8 cellular contexts compared by ENCODE assay signal in the genomic region with DNA sequence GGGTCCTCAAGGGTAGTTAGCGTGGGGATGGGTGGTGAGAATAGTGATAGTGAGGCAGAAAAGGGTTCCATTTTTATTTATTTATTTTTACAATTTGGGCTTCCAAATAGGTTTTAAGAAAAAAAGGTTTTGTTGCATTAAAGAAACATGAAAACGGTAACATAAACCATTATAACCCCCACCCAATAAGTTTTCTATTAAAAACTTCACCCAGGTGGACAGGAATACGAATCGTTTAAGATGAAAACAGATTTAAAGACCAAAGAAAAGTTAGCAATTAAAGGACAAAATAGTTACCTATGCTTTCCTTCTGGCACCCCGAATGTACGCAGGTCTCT.
A peak's percentile ranks its signal among the peaks of the same experiment; 100 is the strongest.
DNase-seq lines count a peak whose midpoint lies in the region; ATAC-seq and TF ChIP-seq lines count a peak whose summit lies in the region.

No MANE protein-coding gene starts in this region.

- H3K4me1 ChIP-seq in BE2C: no peaks in the 10 kb centered on the region

- H3K36me3 Mint-ChIP-seq in effector memory CD8-positive, alpha-beta T cell (ENCODE audit: insufficient read depth): peaks cover 20% of the 10 kb centered on the region
- H3K36me3 Mint-ChIP-seq in neural crest cell (ENCODE audit: low read depth): peaks cover 7% of the 10 kb centered on the region

- peaks cover 0 to 2% of the 10 kb centered on the region in 2 donors for H3K27me3 Mint-ChIP-seq in effector memory CD8-positive, alpha-beta T cell
- peaks cover 7% of the 10 kb centered on the region for H3K27me3 Mint-ChIP-seq in neural crest cell (ENCODE audit: low read depth)

- DNase-seq in BE2C (no peak), MG63 (no peak), neural crest cell (ENCODE audit: low read depth, low spot score) (no peak), GM13977 (ENCODE audit: low spot score) (no peak), GM10266 (ENCODE audit: extremely low spot score) (no peak)
- DNase-seq in effector memory CD8-positive, alpha-beta T cell: no peak

- no peak for ATAC-seq in effector memory CD8-positive, alpha-beta T cell (replicated peaks)
- no peak for ATAC-seq in HG03378 (IDR thresholded peaks at IDR 0.05; ENCODE audit: unreplicated experiment)
- ATAC-seq in HG02623 (IDR thresholded peaks at IDR 0.05; ENCODE audit: unreplicated experiment): no peak

- in situ Hi-C loops in GM13977 (cut with MboI; ENCODE audit: low pct_unique_long_range_greater_than_20kb, low sequenced_read_pairs, unreplicated experiment): no loop called here

- H3K4me3 ChIP-seq in BE2C (ENCODE audit: low read depth, low read length) (peak overlapping the region; percentile 73), MG63 (peak overlapping the region; percentile 69)

- H3K4me1 Mint-ChIP-seq in effector memory CD8-positive, alpha-beta T cell (ENCODE audit: low read depth in 2 of 2): peaks cover 20 to 41% of the 10 kb centered on the region in 2 donors
- peaks cover 31% of the 10 kb centered on the region for H3K4me1 Mint-ChIP-seq in neural crest cell

- no peak for TF ChIP-seq CTCF in BE2C (IDR thresholded peaks at IDR 0.05; ENCODE audit: low read depth, low read length)
- TF ChIP-seq CTCF in neural crest cell (conservative IDR thresholded peaks at IDR 0.05): no peak
- TF ChIP-seq CTCF in GM13977 (IDR thresholded peaks at IDR 0.05; ENCODE audit: extremely low read depth, insufficient read depth, missing control alignments): no peak
- no peak for TF ChIP-seq CTCF in GM10266 (IDR thresholded peaks at IDR 0.05; ENCODE audit: control insufficient read depth, insufficient read depth, low read depth, missing control alignments)

- H3K36me3 ChIP-seq in BE2C (no peaks in the 10 kb centered on the region), MG63 (no peaks in the 10 kb centered on the region)

- H3K9me3 ChIP-seq in BE2C (no peaks in the 10 kb centered on the region), MG63 (no peaks in the 10 kb centered on the region; the same call in 1 of the 2 replicates)

- H3K4me3 Mint-ChIP-seq in effector memory CD8-positive, alpha-beta T cell: peak overlapping the region; percentile 77 to 89
- H3K4me3 Mint-ChIP-seq in neural crest cell: peak overlapping the region; percentile 88

- H3K27ac Mint-ChIP-seq in effector memory CD8-positive, alpha-beta T cell: peak overlapping the region; percentile 85 to 89
- H3K27ac Mint-ChIP-seq in neural crest cell (ENCODE audit: unreplicated experiment): no peak overlapping the region

- H3K9me3 Mint-ChIP-seq in effector memory CD8-positive, alpha-beta T cell: peaks cover 0 to 1% of the 10 kb centered on the region in 2 donors
- H3K9me3 Mint-ChIP-seq in neural crest cell: peaks cover 3% of the 10 kb centered on the region

- H3K27me3 ChIP-seq in BE2C: no peaks in the 10 kb centered on the region
- H3K27me3 ChIP-seq in MG63: no peaks in the 10 kb centered on the region
